ENCODE assay signal across 13 cellular contexts in the genomic region with DNA sequence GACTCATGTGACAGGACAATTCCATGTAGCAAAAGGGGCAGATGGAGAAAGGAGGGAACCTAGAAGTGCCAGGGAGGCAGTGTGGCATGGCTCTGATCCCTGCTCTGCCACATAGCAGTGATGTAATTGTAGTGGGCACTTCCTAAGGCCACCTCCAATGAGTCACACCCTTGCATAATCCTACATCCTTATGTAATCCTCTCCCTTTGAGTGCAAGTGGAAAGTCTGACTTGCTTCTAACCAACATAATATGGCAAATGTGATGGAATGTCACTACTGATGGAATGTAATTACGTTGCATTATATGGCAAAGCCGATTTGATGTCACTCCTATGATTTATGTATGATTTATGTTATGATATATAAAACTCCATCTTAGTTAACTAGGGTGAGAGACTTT.
A peak's percentile ranks its signal among the peaks of the same experiment; 100 is the strongest.
DNase-seq lines count a peak whose midpoint lies in the region; ATAC-seq, FAIRE-seq and TF ChIP-seq lines count a peak whose summit lies in the region.
"Had no signal": no experiment of that assay in that cellular context is flagged by ENCODE, and none has a peak within 500 bp of the region (broad histone marks: within the 10 kb centered on the region; RNA-seq: fewer than 3 reads in every experiment).

No MANE protein-coding gene starts in this region.

- no peaks in the 10 kb centered on the region for H3K4me1 ChIP-seq in pancreas

- no peaks in the 10 kb centered on the region for H3K9me3 ChIP-seq in pancreas

- H3K27ac ChIP-seq in pancreas, result no peak overlapping the region
- H3K27ac ChIP-seq: cardiac muscle cell had no signal

- WGBS in pancreas, 2 donors, result 49 to 62% methylated on average over 2 of the region's 2 CpGs

- FAIRE-seq in pancreas (lab: Jason Lieb, UNC), result no peak
- FAIRE-seq: H1 had no signal

- H3K4me3 ChIP-seq in epithelial cell of esophagus (ENCODE audit: low read length) (no peak overlapping the region), pancreas (no peak overlapping the region)
- H3K4me3 ChIP-seq: cardiac muscle cell had no signal

- H3K36me3 ChIP-seq in pancreas, result no peaks in the 10 kb centered on the region
- H3K36me3 ChIP-seq: cardiac muscle cell had no signal

- no peaks in the 10 kb centered on the region for H3K27me3 ChIP-seq in pancreas
- H3K27me3 ChIP-seq: cardiac muscle cell had no signal

- DNase-seq in GM04503 (ENCODE audit: low read depth) (peak; percentile 32), NOMO-1 treated with DMSO at 0.1 percent for 48 hours (lab: John Stamatoyannopoulos, UW; ENCODE audit: unreplicated experiment) (peak; percentile 90), epithelial cell of esophagus (ENCODE audit: low read depth) (peak; percentile 91), pancreas (peak in 1 of 6 donors; percentile 12), SK-N-DZ (ENCODE audit: low spot score) (no peak)
- DNase-seq: activated B cell treated with CpG ODN at 0.5 μM for 24 hours, islet precursor cell, NCI-H1694 treated with DMSO at 0.1 percent for 48 hours had no signal

- peak in 3 of 4 donors; percentile 65 to 85 (median 81) for ATAC-seq in pancreas
- ATAC-seq in GM18873 (IDR thresholded peaks at IDR 0.05; ENCODE audit: low FRiP score, unreplicated experiment), result no peak
- ATAC-seq in GM18870 (IDR thresholded peaks at IDR 0.05; ENCODE audit: unreplicated experiment), result no peak
- ATAC-seq in GM19467 (IDR thresholded peaks at IDR 0.05; ENCODE audit: unreplicated experiment), result no peak

- TF ChIP-seq CTCF in epithelial cell of esophagus (IDR thresholded peaks at IDR 0.05; ENCODE audit: insufficient read depth, low read depth, low read length, missing control alignments) (no peak), pancreas (IDR thresholded peaks at IDR 0.05) (no peak)

- intact Hi-C loops in pancreas (cut with DNase I), result no loop called here

Comparison
In these comparisons a context has a peak if more than half of its experiments do, and no peak if none do; other contexts are left out.
1. ATAC-seq: peak in pancreas (3 of 4); none in GM18873 (single experiment), GM18870 (single experiment) and GM19467 (single experiment).